In the genomic region with DNA sequence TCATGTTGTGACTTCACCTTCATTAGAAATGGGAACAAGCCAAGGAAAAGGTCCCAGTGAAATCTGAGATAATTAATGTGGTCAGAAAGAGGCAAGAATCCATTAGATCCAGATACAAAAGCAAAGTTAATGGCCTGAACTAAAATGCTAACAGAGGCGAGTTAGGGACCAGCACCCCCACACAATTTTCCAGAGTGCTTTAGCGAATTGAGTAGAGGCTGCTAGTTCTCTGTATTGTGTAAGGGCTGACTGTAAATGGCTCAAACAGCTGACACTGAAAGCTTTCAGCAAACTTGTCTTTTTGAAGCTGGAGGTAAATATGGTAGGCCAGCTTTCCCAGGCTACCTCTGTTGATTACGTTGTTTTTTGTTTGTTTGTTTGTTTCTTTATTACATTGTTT, we compare ENCODE assay signal across 17 cellular contexts.
DNase-seq lines count a peak whose midpoint lies in the region; TF ChIP-seq lines count a peak whose summit lies in the region.
"Had no signal": no experiment of that assay in that cellular context is flagged by ENCODE, and none has a peak within 500 bp of the region (broad histone marks: within the 10 kb centered on the region; RNA-seq: fewer than 3 reads in every experiment).

No MANE protein-coding gene starts in this region.

- H3K36me3 Mint-ChIP-seq in brain = no peaks in the 10 kb centered on the region
- H3K36me3 Mint-ChIP-seq in mesothelial cell of epicardium = no peaks in the 10 kb centered on the region
- H3K36me3 Mint-ChIP-seq: IgD-negative memory B cell had no signal

- H3K27me3 ChIP-seq in breast epithelium (no peaks in the 10 kb centered on the region), mammary epithelial cell (ENCODE audit: insufficient read depth, low read length) (no peaks in the 10 kb centered on the region)

- BruUV-seq in mammary epithelial cell (replicated peaks; lab: Mats Ljungman, UMichigan) = no TSS peak

- intact Hi-C loops in breast epithelium (cut with DNase I; ENCODE audit: low total_unique reads) = no loop called here
- intact Hi-C loops in mammary epithelial cell (cut with micrococcal nuclease) = no loop called here

- WGBS in mammary epithelial cell (ENCODE audit: low coverage, missing lambda C conversion rate) = 55% methylated on average over 3 of the region's 3 CpGs

- CTCF ChIA-PET in mammary epithelial cell (lab: Charles Lee; ENCODE audit: low non-redundant PET) = no interaction called here

- H3K4me3 Mint-ChIP-seq in brain (peak overlapping the region in 1 of 5 experiments; percentile 30), mesothelial cell of epicardium (no peak overlapping the region)
- H3K4me3 Mint-ChIP-seq: CD4-positive, CD25-positive, alpha-beta regulatory T cell; IgD-negative memory B cell had no signal

- peaks cover 42% of the 10 kb centered on the region for H3K4me1 Mint-ChIP-seq in brain
- peaks cover 9% of the 10 kb centered on the region for H3K4me1 Mint-ChIP-seq in mesothelial cell of epicardium
- H3K4me1 Mint-ChIP-seq: CD4-positive, CD25-positive, alpha-beta regulatory T cell had no signal

- H3K4me1 ChIP-seq in breast epithelium (peaks cover 0 to 7% of the 10 kb centered on the region in 2 donors), mammary epithelial cell (ENCODE audit: insufficient read depth, low read length) (peaks cover 17% of the 10 kb centered on the region)

- H3K27ac Mint-ChIP-seq in brain = peak overlapping the region; percentile 30 to 74 (median 50)
- H3K27ac Mint-ChIP-seq in mesothelial cell of epicardium = peak overlapping the region; percentile 8
- H3K27ac Mint-ChIP-seq: CD4-positive, CD25-positive, alpha-beta regulatory T cell; IgD-negative memory B cell had no signal

- no peak overlapping the region for H3K4me3 ChIP-seq in breast epithelium
- H3K4me3 ChIP-seq in mammary epithelial cell (replicated peaks in 1 of 3; ENCODE audit: insufficient read depth in 1 of 3, low read depth in 2 of 3, low read length in 3 of 3) = no peak overlapping the region

- H2AFZ ChIP-seq in mammary epithelial cell (ENCODE audit: low read depth, low read length) = no peak overlapping the region

- H3K9me3 ChIP-seq in breast epithelium = no peaks in the 10 kb centered on the region
- no peaks in the 10 kb centered on the region for H3K9me3 ChIP-seq in mammary epithelial cell (replicated peaks; ENCODE audit: insufficient read depth, low read length)

- no peak for TF ChIP-seq POLR2A in breast epithelium (IDR thresholded peaks at IDR 0.05)

- H3K4me2 ChIP-seq in mammary epithelial cell (ENCODE audit: insufficient read depth, low read depth, low read length) = no peak overlapping the region

- no peak for DNase-seq in breast epithelium (ENCODE audit: low spot score in 2 of 2)
- no peak for DNase-seq in mammary epithelial cell
- DNase-seq in mesothelial cell of epicardium (ENCODE audit: low spot score in 2 of 2, unreplicated experiment in 2 of 2) = no peak
- DNase-seq in NCI-H1417 treated with DMSO at 0.1 percent for 48 hours (lab: John Stamatoyannopoulos, UW) = no peak
- no peak for DNase-seq in anterior cingulate cortex (lab: John Stamatoyannopoulos, UW)
- DNase-seq in LoVo (ENCODE audit: low spot score) = no peak
- DNase-seq: Calu3; CD4-positive, CD25-positive, alpha-beta regulatory T cell; DND-41; GDM1; H7; MV-4-11; NCI-H1436; NCI-H2081; PC-3 had no signal

- H3K27me3 Mint-ChIP-seq in brain (no peaks in the 10 kb centered on the region), mesothelial cell of epicardium (ENCODE audit: low read depth) (no peaks in the 10 kb centered on the region)

- H3K27ac ChIP-seq in breast epithelium = peak overlapping the region; percentile 18 to 46
- no peak overlapping the region for H3K27ac ChIP-seq in mammary epithelial cell (ENCODE audit: insufficient read depth, low read depth, low read length)

- no peak for TF ChIP-seq CTCF in breast epithelium (IDR thresholded peaks at IDR 0.05)
- no peak for TF ChIP-seq CTCF in mammary epithelial cell (conservative IDR thresholded peaks at IDR 0.05 in 1 of 2, IDR thresholded peaks at IDR 0.05 in 1 of 2; ENCODE audit: extremely low read depth in 1 of 2, insufficient read depth in 1 of 2, low read depth in 1 of 2, low read length in 2 of 2)
- TF ChIP-seq CTCF in brain (conservative IDR thresholded peaks at IDR 0.05) = no peak
- no peak for TF ChIP-seq CTCF in mesothelial cell of epicardium (IDR thresholded peaks at IDR 0.05; ENCODE audit: unreplicated experiment)

- no peak overlapping the region for H3K9ac ChIP-seq in mammary epithelial cell (ENCODE audit: insufficient read depth, low read length)

- H3K79me2 ChIP-seq in mammary epithelial cell (ENCODE audit: insufficient read depth, low read length) = no peaks in the 10 kb centered on the region

- dilution Hi-C loops in mammary epithelial cell (cut with HindIII; ENCODE audit: low sequenced_read_pairs) = no loop called here

- no peaks in the 10 kb centered on the region for H4K20me1 ChIP-seq in mammary epithelial cell (ENCODE audit: insufficient read depth, low read length)

- H3K36me3 ChIP-seq in breast epithelium = no peaks in the 10 kb centered on the region
- no peaks in the 10 kb centered on the region for H3K36me3 ChIP-seq in mammary epithelial cell (ENCODE audit: insufficient read depth, low read length)

- in situ Hi-C loops in mammary epithelial cell (cut with MboI; ENCODE audit: low sequenced_read_pairs in 2 of 2) = no loop called here

- H3K9me3 Mint-ChIP-seq in brain (no peaks in the 10 kb centered on the region), mesothelial cell of epicardium (no peaks in the 10 kb centered on the region)
- H3K9me3 Mint-ChIP-seq: CD4-positive, CD25-positive, alpha-beta regulatory T cell had no signal
